Comparison of ENCODE assay signal across 32 cellular contexts in the genomic region with DNA sequence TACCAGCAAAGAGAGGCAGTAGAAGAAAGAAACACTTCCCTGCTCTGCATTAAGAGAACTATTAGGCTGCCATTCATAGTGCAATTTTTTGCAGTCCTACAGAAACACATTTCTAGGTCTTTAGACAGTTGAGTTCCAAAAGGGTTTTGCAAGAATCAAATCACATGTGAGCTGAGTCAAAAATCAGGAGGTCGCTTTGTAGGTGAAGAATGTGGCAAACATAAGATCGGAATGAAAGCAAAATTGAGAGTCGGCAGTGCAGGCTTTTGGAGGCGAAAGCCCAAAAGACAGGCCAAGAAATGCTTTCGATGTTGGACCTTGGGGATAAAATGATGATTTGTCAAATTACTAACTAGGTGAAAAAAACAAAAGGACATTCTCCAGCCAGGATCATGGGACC.
"Had no signal": no experiment of that assay in that cellular context is flagged by ENCODE, and none has a peak within 500 bp of the region (broad histone marks: within the 10 kb centered on the region; RNA-seq: fewer than 3 reads in every experiment).

No MANE protein-coding gene starts in this region.

- H3K27ac Mint-ChIP-seq: activated CD4-positive, alpha-beta memory T cell treated with anti-CD3 and anti-CD28 coated beads, Interleukin-2, amount 10 ng/mL, durations not matched to agents 7 days and 5 days; activated naive CD8-positive, alpha-beta T cell treated with anti-CD3 and anti-CD28 coated beads for 36 hours; activated T-cell treated with anti-CD3 and anti-CD28 coated beads, Interleukin-2, amount 50 U/mL, for 72 hours; activated T-helper 17 cell treated with anti-CD3 and anti-CD28 coated beads, Interleukin-2, amount 50 U/mL, for 72 hours; T-helper 1 cell treated with Interleukin-12 subunit alpha and Interleukin-12 subunit beta and Interleukin-4 antibody, amounts not matched to agents 30 μg/mL and 1 μg/mL, for 36 hours; T-helper 2 cell treated with Interferon-gamma antibody and Interleukin-4, amounts not matched to agents 5 μg/mL and 100 μg/mL, for 36 hours had no signal

- H3K4me3 ChIP-seq: Peyer's patch, SJSA1 had no signal

- H3K36me3 Mint-ChIP-seq: activated naive CD8-positive, alpha-beta T cell treated with anti-CD3 and anti-CD28 coated beads for 36 hours had no signal

- H3K4me2 ChIP-seq: SK-N-SH had no signal

- H3K36me3 ChIP-seq: brain microvascular endothelial cell, Peyer's patch, SJSA1 had no signal

- H3K27me3 Mint-ChIP-seq: activated CD4-positive, alpha-beta memory T cell treated with anti-CD3 and anti-CD28 coated beads, Interleukin-2, amount 10 ng/mL, durations not matched to agents 7 days and 5 days had no signal

- H3K9me2 ChIP-seq: SK-N-SH had no signal

- H3K4me1 Mint-ChIP-seq: activated CD4-positive, alpha-beta memory T cell treated with anti-CD3 and anti-CD28 coated beads, Interleukin-2, amount 10 ng/mL, durations not matched to agents 7 days and 5 days; activated naive CD8-positive, alpha-beta T cell treated with anti-CD3 and anti-CD28 coated beads for 36 hours; activated T-helper 17 cell treated with anti-CD3 and anti-CD28 coated beads, Interleukin-2, amount 50 U/mL, for 72 hours had no signal

- ATAC-seq: activated T-cell treated with anti-CD3 and anti-CD28 coated beads, Interleukin-2, amount 50 U/mL, for 72 hours; activated T-helper 17 cell treated with anti-CD3 and anti-CD28 coated beads, Interleukin-2, amount 50 U/mL, for 72 hours; PC-3 had no signal

- H3K4me1 ChIP-seq: Peyer's patch, SJSA1 had no signal

- H3K9me3 ChIP-seq: Peyer's patch, SJSA1, SK-N-SH had no signal

- H3K4me3 Mint-ChIP-seq: activated CD4-positive, alpha-beta memory T cell treated with anti-CD3 and anti-CD28 coated beads, Interleukin-2, amount 10 ng/mL, durations not matched to agents 7 days and 5 days; activated naive CD8-positive, alpha-beta T cell treated with anti-CD3 and anti-CD28 coated beads for 36 hours; activated T-cell treated with anti-CD3 and anti-CD28 coated beads, Interleukin-2, amount 50 U/mL, for 72 hours; activated T-helper 17 cell treated with anti-CD3 and anti-CD28 coated beads, Interleukin-2, amount 50 U/mL, for 72 hours; T-helper 1 cell treated with Interleukin-12 subunit alpha and Interleukin-12 subunit beta and Interleukin-4 antibody, amounts not matched to agents 30 μg/mL and 1 μg/mL, for 36 hours; T-helper 2 cell treated with Interferon-gamma antibody and Interleukin-4, amounts not matched to agents 5 μg/mL and 100 μg/mL, for 36 hours had no signal

- DNase-seq: activated CD4-positive, alpha-beta memory T cell treated with anti-CD3 and anti-CD28 coated beads, Interleukin-2, amount 10 ng/mL, durations not matched to agents 7 days and 5 days; activated CD4-positive, alpha-beta T cell treated with anti-CD3 and anti-CD28 coated beads for 48 hours; activated CD4-positive, CD25-positive, alpha-beta regulatory T cell treated with anti-CD3 and anti-CD28 coated beads, Interleukin-2, amount 50 U/mL, for 72 hours; activated effector memory CD4-positive, alpha-beta T cell treated with anti-CD3 and anti-CD28 coated beads, Interleukin-2, amount 50 U/mL, for 16 hours; activated naive CD4-positive, alpha-beta T cell; activated naive CD4-positive, alpha-beta T cell treated with anti-CD3 and anti-CD28 coated beads, Interleukin-2, amount 50 U/mL, for 16 hours; activated naive CD8-positive, alpha-beta T cell treated with anti-CD3 and anti-CD28 coated beads for 36 hours; activated T-cell treated with anti-CD3 and anti-CD28 coated beads, Interleukin-2, amount 50 U/mL, for 1 hour; activated T-cell treated with anti-CD3 and anti-CD28 coated beads, Interleukin-2, amount 50 U/mL, for 72 hours; amniotic stem cell; aorta; brain microvascular endothelial cell; Karpas-422; KBM-7; NCI-H1105; NCI-H1417 treated with DMSO at 0.1 percent for 48 hours; NCI-H1694; NCI-H1930; NCI-H2081 treated with DMSO at 0.1 percent for 48 hours; NCI-H226; NCI-H446 treated with DMSO at 0.1 percent for 48 hours; NCI-H524; NCI-H82; PC-3; Peyer's patch; RPMI8226; SHP77 treated with DMSO at 0.1 percent for 48 hours; SK-N-SH had no signal

- H3K9ac ChIP-seq: SK-N-SH had no signal

- H3K27ac ChIP-seq: brain microvascular endothelial cell, Peyer's patch, SJSA1 had no signal

- H3K9me3 Mint-ChIP-seq: activated CD4-positive, alpha-beta memory T cell treated with anti-CD3 and anti-CD28 coated beads, Interleukin-2, amount 10 ng/mL, durations not matched to agents 7 days and 5 days; activated naive CD8-positive, alpha-beta T cell treated with anti-CD3 and anti-CD28 coated beads for 36 hours; activated T-cell treated with anti-CD3 and anti-CD28 coated beads, Interleukin-2, amount 50 U/mL, for 72 hours; activated T-helper 17 cell treated with anti-CD3 and anti-CD28 coated beads, Interleukin-2, amount 50 U/mL, for 72 hours; T-helper 1 cell treated with Interleukin-12 subunit alpha and Interleukin-12 subunit beta and Interleukin-4 antibody, amounts not matched to agents 30 μg/mL and 1 μg/mL, for 36 hours; T-helper 2 cell treated with Interferon-gamma antibody and Interleukin-4, amounts not matched to agents 5 μg/mL and 100 μg/mL, for 36 hours had no signal

- H3K27me3 ChIP-seq: brain microvascular endothelial cell, Peyer's patch, SJSA1 had no signal
